8 cellular contexts compared by ENCODE assay signal in genomic region chr20:59940129-59940955, GRCh38. TPM values are rescaled to one million over a fixed set of nuclear protein-coding genes. Genes with fewer than 3 reads are reported as not detected.
A peak's percentile ranks its signal among the peaks of the same experiment; 100 is the strongest.
DNase-seq lines count a peak whose midpoint lies in the region; ATAC-seq, FAIRE-seq and TF ChIP-seq lines count a peak whose summit lies in the region.

TSS of gene FAM217B (plus strand) at chr20:59940389. CDS start at chr20:59943944, 3,555 bp downstream.
A gene with protein sequence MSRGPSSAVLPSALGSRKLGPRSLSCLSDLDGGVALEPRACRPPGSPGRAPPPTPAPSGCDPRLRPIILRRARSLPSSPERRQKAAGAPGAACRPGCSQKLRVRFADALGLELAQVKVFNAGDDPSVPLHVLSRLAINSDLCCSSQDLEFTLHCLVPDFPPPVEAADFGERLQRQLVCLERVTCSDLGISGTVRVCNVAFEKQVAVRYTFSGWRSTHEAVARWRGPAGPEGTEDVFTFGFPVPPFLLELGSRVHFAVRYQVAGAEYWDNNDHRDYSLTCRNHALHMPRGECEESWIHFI (minus strand): TSS chr20:59940305. CDS start chr20:59939931, 374 bp downstream.

- no peak for FAIRE-seq in kidney (lab: Jason Lieb, UNC)

- TF ChIP-seq CTCF in AG09319 (IDR thresholded peaks at IDR 0.05; ENCODE audit: low read depth, low read length) (no peak), kidney (IDR thresholded peaks at IDR 0.05; ENCODE audit: borderline replicate concordance, extremely low read depth, insufficient read depth) (peak; percentile 15)

- H3K4me3 ChIP-seq in kidney (ENCODE audit: low read length in 2 of 2), result peak within 1 kb of the TSS; percentile 75 to 98

- no peaks in the 10 kb centered on the region for H3K9me3 ChIP-seq in kidney (ENCODE audit: control insufficient read depth in 1 of 2, low read length in 2 of 2)

- intact Hi-C loops in kidney (cut with DNase I), result no loop called here

- H3K36me3 ChIP-seq in kidney (ENCODE audit: control insufficient read depth in 1 of 2, insufficient read depth in 2 of 2, low read length in 2 of 2), result peaks cover 4 to 21% of the 10 kb centered on the region in 2 donors

- DNase-seq in AG09319 (ENCODE audit: extremely low read depth, low read depth) (peak; percentile 93), NCI-H226 (peak; percentile 94), cerebellar cortex (ENCODE audit: low spot score) (peak; percentile 92), kidney (peak; percentile 99)
- peak; percentile 75 to 85 for DNase-seq in stimulated activated CD4-positive, alpha-beta T cell treated with anti-CD3 and anti-CD28 coated beads, Interleukin-15, amount 100 ng/mL, for 1 hour (ENCODE audit: low read depth in 1 of 2, low spot score in 1 of 2)

- ATAC-seq in GM19023 (IDR thresholded peaks at IDR 0.05; ENCODE audit: unreplicated experiment) (peak; percentile 95), HG03196 (IDR thresholded peaks at IDR 0.05; ENCODE audit: unreplicated experiment) (peak; percentile 95)
- ATAC-seq in activated CD4-positive, CD25-positive, alpha-beta regulatory T cell treated with anti-CD3 and anti-CD28 coated beads, Interleukin-2, amount 50 U/mL, for 24 hours, result peak; percentile 96 to 97

- H3K27ac ChIP-seq in kidney (ENCODE audit: low read depth in 2 of 2, low read length in 2 of 2), result peak within 1 kb of the TSS; percentile 94 to 98

- H3K9ac ChIP-seq in kidney (ENCODE audit: low read length in 2 of 2), result peak within 1 kb of the TSS; percentile 69 to 86

- H3K4me1 ChIP-seq in kidney (ENCODE audit: control insufficient read depth in 1 of 2, insufficient read depth in 1 of 2, low read depth in 1 of 2, low read length in 2 of 2), result peaks cover 10 to 16% of the 10 kb centered on the region in 2 donors

RNA-seq across cellular contexts. Expression of gene FAM217B, which starts in this region (rescaled TPM):
- total RNA-seq in kidney, result 15.5 TPM
- polyA plus RNA-seq in kidney (ENCODE audit: insufficient read depth, low read depth, low replicate concordance), result 3.2 TPM

RNA-seq across cellular contexts. Expression of the second gene that starts in this region (rescaled TPM):
- total RNA-seq in kidney, result 7.6 TPM
- 4.2 TPM for polyA plus RNA-seq in kidney (ENCODE audit: insufficient read depth, low read depth, low replicate concordance)

Comparison
In these comparisons a context has a peak if more than half of its experiments do, and no peak if none do; other contexts are left out.
1. Peak in every context shown above with its lines: DNase-seq, ATAC-seq, H3K4me3 ChIP-seq and H3K27ac ChIP-seq.